Comparison of ENCODE assay signal across 1 cellular context in genomic region chr2:74481432-74481831, GRCh38.
TF ChIP-seq lines count a peak whose summit lies in the region.

No MANE protein-coding gene starts in this region.

TF ChIP-seq in liver, 16 proteins besides CTCF, POLR2A, EP300 and RAD21 (continued from another document):
- no peak for TF ChIP-seq ZBTB33 (IDR thresholded peaks at IDR 0.05)
- TF ChIP-seq SP1 (IDR thresholded peaks at IDR 0.05) = no peak
TF ChIP-seq in liver: peak in this region for 0.
